18 cellular contexts compared by ENCODE assay signal in genomic region chr19:5335101-5335500, GRCh38. TPM values are rescaled to one million over a fixed set of nuclear protein-coding genes. Genes with fewer than 3 reads are reported as not detected.
A peak's percentile ranks its signal among the peaks of the same experiment; 100 is the strongest.
DNase-seq lines count a peak whose midpoint lies in the region; ATAC-seq and TF ChIP-seq lines count a peak whose summit lies in the region.
"Had no signal": no experiment of that assay in that cellular context is flagged by ENCODE, and none has a peak within 500 bp of the region (broad histone marks: within the 10 kb centered on the region; RNA-seq: fewer than 3 reads in every experiment).

No MANE protein-coding gene starts in this region.

- TF ChIP-seq CTCF in WERI-Rb-1 (IDR thresholded peaks at IDR 0.05; ENCODE audit: low read depth, low read length) (no peak), glutamatergic neuron (IDR thresholded peaks at IDR 0.05; ENCODE audit: partially characterized antibody, unreplicated experiment) (no peak), osteoblast (IDR thresholded peaks at IDR 0.05; ENCODE audit: extremely low read depth, low read depth, low read length) (no peak), PC-3 (conservative IDR thresholded peaks at IDR 0.05; ENCODE audit: low read depth, low read length) (no peak)

- H3K9me3 ChIP-seq in WERI-Rb-1 (ENCODE audit: severe bottlenecking) (no peaks in the 10 kb centered on the region), osteoblast (ENCODE audit: low read depth, low read length) (no peaks in the 10 kb centered on the region), PC-3 (ENCODE audit: low read length) (no peaks in the 10 kb centered on the region)

- no peak for DNase-seq in WERI-Rb-1
- no peak for DNase-seq in glutamatergic neuron
- peak; percentile 75 for DNase-seq in osteoblast (ENCODE audit: insufficient read length, low spot score, missing footprints)
- DNase-seq in PC-3: no peak
- DNase-seq: Calu3; CD4-positive, alpha-beta memory T cell; DMS53; NCI-H1417; NCI-H187 treated with DMSO at 0.1 percent for 48 hours; NCI-H510A; NCI-H82; Right ventricle myocardium superior had no signal

- no peaks in the 10 kb centered on the region for H4K20me1 ChIP-seq in osteoblast (ENCODE audit: insufficient read depth, low read length)
- 0 out of 2 replicates have a peak, but pooled peaks cover 3% of the 10 kb centered on the region for H4K20me1 ChIP-seq in PC-3 (ENCODE audit: low read length)

- no TSS peak for BruUV-seq in PC-3 (replicated peaks; lab: Mats Ljungman, UMichigan)

- no peaks in the 10 kb centered on the region for H3K9me2 ChIP-seq in PC-3 (replicated peaks; ENCODE audit: low read length)

- CTCF ChIA-PET in PC-3 (lab: Charles Lee): no interaction called here

- H3K79me2 ChIP-seq in osteoblast (ENCODE audit: insufficient read depth, low read length): no peaks in the 10 kb centered on the region
- peaks cover 10% of the 10 kb centered on the region for H3K79me2 ChIP-seq in PC-3 (ENCODE audit: low read length)

- intact Hi-C loops in PC-3 (cut with micrococcal nuclease): no loop called here

- H3K27me3 Mint-ChIP-seq in IgD-negative memory B cell: peaks cover 48% of the 10 kb centered on the region
- H3K27me3 Mint-ChIP-seq in glutamatergic neuron (ENCODE audit: unreplicated experiment): peaks cover 26% of the 10 kb centered on the region

- H3K4me3 Mint-ChIP-seq in IgD-negative memory B cell (peak overlapping the region in 3 of 4 donors; percentile 13 to 80 (median 41)), glutamatergic neuron (ENCODE audit: unreplicated experiment) (peak overlapping the region; percentile 97)
- H3K4me3 Mint-ChIP-seq: B cell had no signal

- no peak overlapping the region for H3K9ac ChIP-seq in PC-3 (ENCODE audit: low read length)

- H3K36me3 Mint-ChIP-seq in IgD-negative memory B cell (no peaks in the 10 kb centered on the region), glutamatergic neuron (ENCODE audit: unreplicated experiment) (peaks cover 4% of the 10 kb centered on the region)
- H3K36me3 Mint-ChIP-seq: CD4-positive, alpha-beta memory T cell had no signal

- ATAC-seq in HG02870 (IDR thresholded peaks at IDR 0.05; ENCODE audit: unreplicated experiment): no peak
- no peak for ATAC-seq in PC-3
- no peak for ATAC-seq in SK-N-SH treated with all-trans-retinoic acid at 6 μM for 48 hours
- ATAC-seq: Panc1 had no signal

- H3K4me3 ChIP-seq in WERI-Rb-1 (ENCODE audit: low read depth, low read length) (no peak overlapping the region), osteoblast (ENCODE audit: insufficient read depth, low read length) (no peak overlapping the region), PC-3 (ENCODE audit: low read length) (no peak overlapping the region)
- H3K4me3 ChIP-seq: SK-N-MC had no signal

- peaks cover 12% of the 10 kb centered on the region for H3K36me3 ChIP-seq in WERI-Rb-1
- no peaks in the 10 kb centered on the region for H3K36me3 ChIP-seq in osteoblast (ENCODE audit: insufficient read depth, low read length)
- no peaks in the 10 kb centered on the region for H3K36me3 ChIP-seq in PC-3 (ENCODE audit: low read depth, low read length)

- H3K27me3 ChIP-seq in WERI-Rb-1 (ENCODE audit: insufficient read depth, low read depth, severe bottlenecking): no peaks in the 10 kb centered on the region
- H3K27me3 ChIP-seq in osteoblast (ENCODE audit: insufficient read depth, low read length): peaks cover 35% of the 10 kb centered on the region
- H3K27me3 ChIP-seq in PC-3 (ENCODE audit: low read length): no peaks in the 10 kb centered on the region

- no peaks in the 10 kb centered on the region for H3F3A ChIP-seq in PC-3 (ENCODE audit: low read length, unreplicated experiment)

- H3K4me2 ChIP-seq in osteoblast (ENCODE audit: insufficient read depth, low read length): no peak overlapping the region
- H3K4me2 ChIP-seq in PC-3 (ENCODE audit: low read length): no peak overlapping the region

- POLR2A ChIA-PET in PC-3 (lab: Charles Lee; ENCODE audit: unreplicated experiment): no interaction called here

- H3K4me1 ChIP-seq in osteoblast (ENCODE audit: insufficient read depth, low read length) (no peaks in the 10 kb centered on the region), PC-3 (ENCODE audit: insufficient read depth, low read length) (peaks cover 5% of the 10 kb centered on the region)

- no peak overlapping the region for H2AFZ ChIP-seq in osteoblast (ENCODE audit: low read length)
- H2AFZ ChIP-seq in PC-3 (ENCODE audit: low read length): no peak overlapping the region

- H3K9me3 Mint-ChIP-seq in IgD-negative memory B cell (peaks cover 0 to 1% (median 0%) of the 10 kb centered on the region in 3 donors), glutamatergic neuron (ENCODE audit: unreplicated experiment) (peaks cover 19% of the 10 kb centered on the region)
- H3K9me3 Mint-ChIP-seq: CD4-positive, alpha-beta memory T cell had no signal

- no peak overlapping the region for H3K27ac Mint-ChIP-seq in IgD-negative memory B cell
- H3K27ac Mint-ChIP-seq in glutamatergic neuron (ENCODE audit: unreplicated experiment): peak overlapping the region; percentile 91
- H3K27ac Mint-ChIP-seq: B cell had no signal

- H3K4me1 Mint-ChIP-seq in IgD-negative memory B cell (peaks cover 13 to 22% (median 16%) of the 10 kb centered on the region in 3 donors), glutamatergic neuron (ENCODE audit: low read depth, unreplicated experiment) (peaks cover 32% of the 10 kb centered on the region)

- peak overlapping the region; percentile 67 for H3K27ac ChIP-seq in WERI-Rb-1
- no peak overlapping the region for H3K27ac ChIP-seq in osteoblast (ENCODE audit: low read depth, low read length)
- H3K27ac ChIP-seq in PC-3 (ENCODE audit: low read length): no peak overlapping the region
- H3K27ac ChIP-seq: SK-N-MC had no signal

TF ChIP-seq in SK-N-SH treated with all-trans-retinoic acid at 6 μM for 48 hours, 23 proteins besides CTCF, POLR2A, EP300 and RAD21:
- no peak for TF ChIP-seq CSRNP3 (CRISPR knock-in tag; IDR thresholded peaks at IDR 0.05)
- TF ChIP-seq TOX (CRISPR knock-in tag; IDR thresholded peaks at IDR 0.05; ENCODE audit: borderline replicate concordance): no peak
- no peak for TF ChIP-seq GLIS3 (CRISPR knock-in tag; IDR thresholded peaks at IDR 0.05)
- TF ChIP-seq CREB5 (CRISPR knock-in tag; IDR thresholded peaks at IDR 0.05; ENCODE audit: low read depth): no peak
- TF ChIP-seq ISL1 (CRISPR knock-in tag; IDR thresholded peaks at IDR 0.05): no peak
- TF ChIP-seq PATZ1 (CRISPR knock-in tag; IDR thresholded peaks at IDR 0.05; ENCODE audit: borderline replicate concordance): no peak
- TF ChIP-seq OSR1 (CRISPR knock-in tag; IDR thresholded peaks at IDR 0.05): no peak
- no peak for TF ChIP-seq SNAI2 (CRISPR knock-in tag; IDR thresholded peaks at IDR 0.05)
- TF ChIP-seq RARB (CRISPR knock-in tag; IDR thresholded peaks at IDR 0.05): no peak
- no peak for TF ChIP-seq ZNF565 (CRISPR knock-in tag; conservative IDR thresholded peaks at IDR 0.05; ENCODE audit: low read depth)
- no peak for TF ChIP-seq ZNF70 (CRISPR knock-in tag; IDR thresholded peaks at IDR 0.05)
- no peak for TF ChIP-seq ZC3H10 (CRISPR knock-in tag; IDR thresholded peaks at IDR 0.05)
- TF ChIP-seq ZNF8 (CRISPR knock-in tag; IDR thresholded peaks at IDR 0.05): no peak
- TF ChIP-seq ZFP30 (CRISPR knock-in tag; IDR thresholded peaks at IDR 0.05): no peak
- TF ChIP-seq CSDC2 (CRISPR knock-in tag; IDR thresholded peaks at IDR 0.05): no peak

RNA-seq across cellular contexts. Expression of gene PTPRS, which starts 5.5 kb away (rescaled TPM):
- 0.86 TPM for polyA plus RNA-seq in IgD-negative memory B cell
- total RNA-seq in glutamatergic neuron (ENCODE audit: unreplicated experiment): 1,064 TPM
- total RNA-seq in osteoblast: 218 and 227 TPM in 2 replicates
- total RNA-seq in PC-3 (2014; rRNA removed): 106 and 134 TPM in 2 replicates
